In the genomic region with DNA sequence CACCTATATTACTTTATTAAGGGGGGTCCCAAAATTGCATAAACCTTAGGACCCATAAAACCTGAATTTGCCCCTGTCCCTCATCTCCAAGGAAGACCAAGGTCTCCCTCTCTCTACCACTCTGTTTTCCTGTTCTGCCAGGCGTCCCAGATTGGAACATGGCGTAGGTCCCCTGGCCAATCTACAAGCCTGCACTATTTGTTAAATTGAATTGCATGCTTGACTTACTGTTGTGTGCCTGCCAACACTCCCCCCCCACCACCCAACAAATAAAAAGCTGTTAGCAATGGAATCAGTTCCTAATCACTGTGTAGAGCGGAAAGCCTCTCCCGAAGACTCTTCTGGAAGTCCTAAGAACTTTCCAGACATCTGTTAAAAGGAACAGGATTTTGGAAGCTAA, we compare ENCODE assay signal across 14 cellular contexts. TPM values are rescaled to one million over a fixed set of nuclear protein-coding genes. Genes with fewer than 3 reads are reported as not detected.
DNase-seq lines count a peak whose midpoint lies in the region; ATAC-seq, FAIRE-seq and TF ChIP-seq lines count a peak whose summit lies in the region.
"Had no signal": no experiment of that assay in that cellular context is flagged by ENCODE, and none has a peak within 500 bp of the region (broad histone marks: within the 10 kb centered on the region; RNA-seq: fewer than 3 reads in every experiment).

No MANE protein-coding gene starts in this region.

- CTCF ChIA-PET in HepG2 (lab: Yijun Ruan, JAX; ENCODE audit: low intra/inter-chr PET ratio, low total read pairs), result no interaction called here

- no peaks in the 10 kb centered on the region for H3K9me3 Mint-ChIP-seq in osteocyte (ENCODE audit: unreplicated experiment)
- H3K9me3 Mint-ChIP-seq: GM23338 had no signal

- peaks cover 54% of the 10 kb centered on the region for H3K27me3 Mint-ChIP-seq in osteocyte (ENCODE audit: unreplicated experiment)

- no peak for TF ChIP-seq POLR2A in HepG2 (IDR thresholded peaks at IDR 0.05; ENCODE audit: insufficient read depth in 1 of 2, low read depth in 2 of 2, low read length in 2 of 2)

- intact Hi-C loops in HepG2 (cut with micrococcal nuclease; ENCODE audit: unreplicated experiment), result no loop called here

- FAIRE-seq in HepG2 (lab: Jason Lieb, UNC), result no peak
- FAIRE-seq: A204.1 had no signal

- H3K27me3 ChIP-seq in BLaER1, result no peaks in the 10 kb centered on the region
- H3K27me3 ChIP-seq in HepG2 (ENCODE audit: control insufficient read depth in 1 of 2, insufficient read depth in 2 of 2, low read length in 2 of 2), result no peaks in the 10 kb centered on the region
- H3K27me3 ChIP-seq: BE2C had no signal

- H3K4me2 ChIP-seq in BLaER1 (peak overlapping the region; percentile 71), HepG2 (ENCODE audit: low read depth, low read length) (no peak overlapping the region)
- H3K4me2 ChIP-seq: GM23338 had no signal

- TF ChIP-seq CTCF in coronary artery (IDR thresholded peaks at IDR 0.05) (no peak), osteocyte (IDR thresholded peaks at IDR 0.05) (no peak), HepG2 (CRISPR knock-in tag; IDR thresholded peaks at IDR 0.05) (no peak)

- H3K4me1 ChIP-seq in BLaER1 (peaks cover 47% of the 10 kb centered on the region), HepG2 (ENCODE audit: insufficient read depth, low read length) (peaks cover 25% of the 10 kb centered on the region)
- H3K4me1 ChIP-seq: BE2C had no signal

- H3K4me1 Mint-ChIP-seq in osteocyte (ENCODE audit: unreplicated experiment), result peaks cover 4% of the 10 kb centered on the region

- no peak overlapping the region for H2AFZ ChIP-seq in HepG2 (ENCODE audit: low read length)

- H3K36me3 ChIP-seq in BLaER1, result no peaks in the 10 kb centered on the region
- no peaks in the 10 kb centered on the region for H3K36me3 ChIP-seq in HepG2 (replicated peaks in 1 of 2; ENCODE audit: control insufficient read depth in 1 of 2, insufficient read depth in 2 of 2, low read length in 2 of 2)
- H3K36me3 ChIP-seq: BE2C had no signal

- peak; percentile 27 for DNase-seq in G401 (ENCODE audit: low spot score)
- DNase-seq in coronary artery (ENCODE audit: low spot score), result peak; percentile 26
- DNase-seq in osteocyte (ENCODE audit: extremely low spot score, unreplicated experiment), result peak; percentile 15
- no peak for DNase-seq in HepG2 (ENCODE audit: low spot score)
- DNase-seq in stimulated activated CD4-positive, alpha-beta T cell treated with anti-CD3 and anti-CD28 coated beads, Interleukin-15, amount 100 ng/mL, for 24 hours, result no peak
- DNase-seq in NCI-H2171 (lab: John Stamatoyannopoulos, UW), result no peak
- DNase-seq: BE2C; CD4-positive, CD25-positive, alpha-beta regulatory T cell; DMS53; H7 had no signal

- H4K20me1 ChIP-seq in BLaER1, result no peaks in the 10 kb centered on the region
- H4K20me1 ChIP-seq in HepG2 (ENCODE audit: insufficient read depth, low read length), result no peaks in the 10 kb centered on the region

- no peak overlapping the region for H3K27ac Mint-ChIP-seq in osteocyte (ENCODE audit: unreplicated experiment)
- H3K27ac Mint-ChIP-seq: CD4-positive, CD25-positive, alpha-beta regulatory T cell; GM23338 had no signal

- no TSS peak for BruUV-seq in HepG2 (replicated peaks; lab: Mats Ljungman, UMichigan)

- no peaks in the 10 kb centered on the region for H3K79me2 ChIP-seq in HepG2 (ENCODE audit: insufficient read depth, low read length)

- ATAC-seq in HepG2, result no peak
- ATAC-seq: GM23338 had no signal

- H3K27ac ChIP-seq in BLaER1 (peak overlapping the region; percentile 81; the same call in 1 of the 2 replicates), coronary artery (no peak overlapping the region), HepG2 (ENCODE audit: extremely low read length, insufficient read depth, low read length) (no peak overlapping the region)

- no peak overlapping the region for H3K4me3 Mint-ChIP-seq in osteocyte (ENCODE audit: unreplicated experiment)
- H3K4me3 Mint-ChIP-seq: CD4-positive, CD25-positive, alpha-beta regulatory T cell; GM23338 had no signal

- H3K9ac ChIP-seq in BLaER1 (no peak overlapping the region), HepG2 (ENCODE audit: insufficient read depth, low read depth, low read length) (no peak overlapping the region)

- in situ Hi-C loops in G401 (cut with HindIII; ENCODE audit: low sequenced_read_pairs) (no loop called here), HepG2 (cut with HindIII; ENCODE audit: extremely low pct_ligation_motif_present, low pct_unique_long_range_greater_than_20kb) (no loop called here)

- H3K9me3 ChIP-seq in BLaER1, result no peaks in the 10 kb centered on the region
- no peaks in the 10 kb centered on the region for H3K9me3 ChIP-seq in HepG2 (ENCODE audit: low read length)
- H3K9me3 ChIP-seq: BE2C had no signal

- no peak for TF ChIP-seq RAD21 in HepG2 (CRISPR knock-in tag; IDR thresholded peaks at IDR 0.05)

- TF ChIP-seq EP300 in HepG2 (IDR thresholded peaks at IDR 0.05; ENCODE audit: low read depth in 2 of 2, low read length in 2 of 2), result no peak
- no peak for TF ChIP-seq EP300 in HepG2 (CRISPR knock-in tag; IDR thresholded peaks at IDR 0.05; ENCODE audit: borderline replicate concordance)

- H3K4me3 ChIP-seq in BLaER1 (no peak overlapping the region), coronary artery (no peak overlapping the region), HepG2 (replicated peaks in 1 of 3; ENCODE audit: insufficient read depth in 1 of 3, low read depth in 2 of 3, low read length in 3 of 3) (no peak overlapping the region)
- H3K4me3 ChIP-seq: GM23338 had no signal

- POLR2A ChIA-PET in HepG2 (lab: Yijun Ruan, JAX), result no interaction called here

- no peaks in the 10 kb centered on the region for H3K36me3 Mint-ChIP-seq in osteocyte (ENCODE audit: unreplicated experiment)
- H3K36me3 Mint-ChIP-seq: CD4-positive, CD25-positive, alpha-beta regulatory T cell had no signal

- 63% methylated on average over 4 of the region's 4 CpGs for WGBS in HepG2 (ENCODE audit: low lambda C conversion rate)

TF ChIP-seq in HepG2, 621 proteins besides CTCF, POLR2A, EP300 and RAD21 (continues in another document):
- TF ChIP-seq HOXA3 (CRISPR knock-in tag; IDR thresholded peaks at IDR 0.05), result no peak
- no peak for TF ChIP-seq POGZ (CRISPR knock-in tag; IDR thresholded peaks at IDR 0.05)
- no peak for TF ChIP-seq ZNF616 (CRISPR knock-in tag; IDR thresholded peaks at IDR 0.05; ENCODE audit: low read depth)
- TF ChIP-seq ZNF737 (CRISPR knock-in tag; IDR thresholded peaks at IDR 0.05; ENCODE audit: borderline replicate concordance), result no peak

RNA-seq across cellular contexts. Expression of a gene that starts 11.8 kb away (rescaled TPM):
- not detected in 2 replicates for total RNA-seq in G401 (2014; rRNA removed; shearing (Covaris generic))
- total RNA-seq in osteocyte (0.18 and 0.24 TPM in 2 replicates), HepG2 (2016; rRNA removed; fragmentation: Illumina TruSeq; extraction: Trizol) (2.1 and 2.5 TPM in 2 replicates)
- 4.1 TPM in 2 replicates for total RNA-seq in HepG2 (2016; cell fraction: cytosol; rRNA removed; fragmentation: Illumina TruSeq; extraction: Trizol; ENCODE audit: low read depth)
- total RNA-seq in HepG2 (2016; cell fraction: insoluble cytoplasmic fraction; rRNA removed; fragmentation: Illumina TruSeq; extraction: Trizol), result 1.9 and 2.3 TPM in 2 replicates
- 6.4 TPM in 2 replicates for total RNA-seq in HepG2 (2016; cell fraction: membrane; rRNA removed; fragmentation: Illumina TruSeq; extraction: Trizol)
- total RNA-seq in HepG2 (2016; cell fraction: nucleus; rRNA removed; fragmentation: Illumina TruSeq; extraction: Trizol), result 1.4 and 1.7 TPM in 2 replicates
- polyA plus RNA-seq in HepG2 (2011; rRNA removed), result 0.91 and 1.2 TPM in 2 replicates
- polyA plus RNA-seq in HepG2 (2011; cell fraction: cytosol; rRNA removed), result 0.81 and 1.0 TPM in 2 replicates
- 0.52 and 0.61 TPM in 2 replicates for polyA plus RNA-seq in HepG2 (2011; cell fraction: nucleus; rRNA removed)
- 0.36 and 0.52 TPM in 2 replicates for polyA plus RNA-seq in HepG2 (2012)
- 5.6 and 6.2 TPM in 2 replicates for polyA plus RNA-seq in HepG2 (2016; cell fraction: cytosol; fragmentation: Illumina TruSeq; extraction: Trizol; ENCODE audit: low read depth)
- 3.3 and 4.1 TPM in 2 replicates for polyA plus RNA-seq in HepG2 (2016; cell fraction: insoluble cytoplasmic fraction; fragmentation: Illumina TruSeq; extraction: Trizol; ENCODE audit: low read depth)
- 8.7 and 9.1 TPM in 2 replicates for polyA plus RNA-seq in HepG2 (2016; cell fraction: membrane; fragmentation: Illumina TruSeq; extraction: Trizol; ENCODE audit: low read depth)
- 3.4 and 3.5 TPM in 2 replicates for polyA plus RNA-seq in HepG2 (2016; cell fraction: nucleus; fragmentation: Illumina TruSeq; extraction: Trizol; ENCODE audit: insufficient read depth, low read depth)
- 1.6 TPM in 1 of 2 replicates, not detected in the other for polyA minus RNA-seq in HepG2 (2011; rRNA and poly(A)+ RNA removed; ENCODE audit: low replicate concordance)
- 0.79 and 1.1 TPM in 2 replicates for polyA minus RNA-seq in HepG2 (2011; cell fraction: cytosol; rRNA and poly(A)+ RNA removed)
- polyA minus RNA-seq in HepG2 (2011; cell fraction: nucleus; rRNA and poly(A)+ RNA removed), result 0.75 and 1.2 TPM in 2 replicates
- total RNA-seq: CD4-positive, CD25-positive, alpha-beta regulatory T cell; GM23338; H7; HT-29 had no signal
- polyA plus RNA-seq: CD4-positive, CD25-positive, alpha-beta regulatory T cell had no signal

Comparison
In these comparisons a context has a peak if more than half of its experiments do, and no peak if none do; other contexts are left out.
1. DNase-seq: peak in G401 (single experiment), coronary artery (single experiment) and osteocyte (single experiment); none in HepG2 (single experiment), stimulated activated CD4-positive, alpha-beta T cell treated with anti-CD3 and anti-CD28 coated beads, Interleukin-15, amount 100 ng/mL, for 24 hours (single experiment) and NCI-H2171 (single experiment).